In genomic region chr6:146788115-146788514, GRCh38 we compare ENCODE assay signal across 18 cellular contexts.
DNase-seq lines count a peak whose midpoint lies in the region; ATAC-seq, FAIRE-seq and TF ChIP-seq lines count a peak whose summit lies in the region.
"Had no signal": no experiment of that assay in that cellular context is flagged by ENCODE, and none has a peak within 500 bp of the region (broad histone marks: within the 10 kb centered on the region; RNA-seq: fewer than 3 reads in every experiment).

No MANE protein-coding gene starts in this region.

- H3K14ac ChIP-seq in H1 (ENCODE audit: insufficient read length), result no peak overlapping the region

- no peak overlapping the region for H2BK5ac ChIP-seq in H1 (ENCODE audit: low read depth, low read length)

- no peak for TF ChIP-seq RAD21 in H1 (IDR thresholded peaks at IDR 0.05 in 1 of 2, conservative IDR thresholded peaks at IDR 0.05 in 1 of 2; ENCODE audit: low read depth in 2 of 2, low read length in 2 of 2)

- H2BK12ac ChIP-seq in H1 (ENCODE audit: low read depth, low read length), result no peak overlapping the region

- POLR2A ChIA-PET in H1 (lab: Charles Lee; ENCODE audit: partially characterized antibody), result no interaction called here

- no peak overlapping the region for H4K5ac ChIP-seq in H1 (ENCODE audit: insufficient read length, low read depth, low read length)

- H3K4me3 ChIP-seq in H1 (ENCODE audit: extremely low read depth in 1 of 4, insufficient read depth in 2 of 4, low read depth in 3 of 4, low read length in 4 of 4), result no peak overlapping the region
- H3K4me3 ChIP-seq: BLaER1 treated with 17β-estradiol and CSF1 and Interleukin-3, amounts not matched to agents 10 nM and 100 nM had no signal

- CTCF ChIA-PET in H1 (lab: Charles Lee; ENCODE audit: partially characterized antibody), result interaction anchor here (1.2 kb wide), 1 partner anchor 18 kb away, joined by 3 read pairs; no protein-coding TSS in a partner anchor

- H3K4ac ChIP-seq in H1 (replicated peaks; ENCODE audit: insufficient read length, low read depth, low read length), result no peak overlapping the region

- TF ChIP-seq CTCF in H1 (IDR thresholded peaks at IDR 0.05; ENCODE audit: control extremely low read depth in 1 of 3, insufficient read depth in 1 of 3, low read depth in 1 of 3, low read length in 3 of 3) (no peak), nephron (IDR thresholded peaks at IDR 0.05; ENCODE audit: unreplicated experiment in 3 of 3) (no peak)

- H3K9ac ChIP-seq in H1 (replicated peaks in 1 of 4; ENCODE audit: extremely low read depth in 1 of 4, low read depth in 3 of 4, low read length in 3 of 4), result no peak overlapping the region
- H3K9ac ChIP-seq: BLaER1 treated with 17β-estradiol and CSF1 and Interleukin-3, amounts not matched to agents 10 nM and 100 nM had no signal

- no peak overlapping the region for H3K27ac Mint-ChIP-seq in activated T-cell treated with anti-CD3 and anti-CD28 coated beads, Interleukin-2, amount 50 U/mL, for 72 hours
- peak overlapping the region in 1 of 3 experiments; percentile 44 for H3K27ac Mint-ChIP-seq in nephron
- H3K27ac Mint-ChIP-seq: CD8-positive, alpha-beta memory T cell had no signal

- no peak for DNase-seq in activated T-cell treated with anti-CD3 and anti-CD28 coated beads, Interleukin-2, amount 50 U/mL, for 72 hours
- DNase-seq in activated T-cell treated with anti-CD3 and anti-CD28 coated beads, Interleukin-2, amount 50 U/mL, for 4 hours, result no peak
- no peak for DNase-seq in H1 (ENCODE audit: low read depth in 1 of 2, low spot score in 2 of 2)
- DNase-seq in cardiac septum (ENCODE audit: low spot score), result no peak
- DNase-seq in activated effector memory CD4-positive, alpha-beta T cell treated with Interleukin-2 at 50 U/mL for 16 hours, result no peak
- DNase-seq: 8988T; CD8-positive, alpha-beta memory T cell; NCI-H1417; NCI-H1930; NCI-H2171; NCI-H446; NK-92 treated with Interleukin-12 subunit alpha and Interleukin-12 subunit beta, amount 100 ng/mL, for 24 hours; RPMI8226; SIG-M5 had no signal

- no peaks in the 10 kb centered on the region for H3K36me3 ChIP-seq in H1 (ENCODE audit: control insufficient read depth in 2 of 4, insufficient read depth in 4 of 4, low read length in 3 of 4)
- H3K36me3 ChIP-seq: BLaER1 treated with 17β-estradiol and CSF1 and Interleukin-3, amounts not matched to agents 10 nM and 100 nM had no signal

- no peaks in the 10 kb centered on the region for H3K27me3 ChIP-seq in H1 (replicated peaks in 1 of 4; ENCODE audit: control insufficient read depth in 3 of 4, extremely low read depth in 1 of 4, insufficient read depth in 3 of 4, low read length in 3 of 4)
- H3K27me3 ChIP-seq: BLaER1 treated with 17β-estradiol and CSF1 and Interleukin-3, amounts not matched to agents 10 nM and 100 nM had no signal

- peaks cover 1 to 4% of the 10 kb centered on the region in 2 donors for H3K36me3 Mint-ChIP-seq in activated T-cell treated with anti-CD3 and anti-CD28 coated beads, Interleukin-2, amount 50 U/mL, for 72 hours (ENCODE audit: insufficient read depth in 2 of 2)
- no peaks in the 10 kb centered on the region for H3K36me3 Mint-ChIP-seq in activated T-cell treated with anti-CD3 and anti-CD28 coated beads, Interleukin-2, amount 50 U/mL, for 4 hours (ENCODE audit: insufficient read depth)
- peaks cover 4% of the 10 kb centered on the region for H3K36me3 Mint-ChIP-seq in nephron (ENCODE audit: low read depth)
- H3K36me3 Mint-ChIP-seq: CD8-positive, alpha-beta memory T cell had no signal

- no peak overlapping the region for H2BK20ac ChIP-seq in H1 (ENCODE audit: low read length)

- H3K27me3 Mint-ChIP-seq in activated T-cell treated with anti-CD3 and anti-CD28 coated beads, Interleukin-2, amount 50 U/mL, for 72 hours (ENCODE audit: low read depth), result peaks cover 11% of the 10 kb centered on the region
- peaks cover 4% of the 10 kb centered on the region for H3K27me3 Mint-ChIP-seq in activated T-cell treated with anti-CD3 and anti-CD28 coated beads, Interleukin-2, amount 50 U/mL, for 4 hours (ENCODE audit: low read depth)
- H3K27me3 Mint-ChIP-seq in nephron (ENCODE audit: low read depth), result peaks cover 3% of the 10 kb centered on the region

- peaks cover 33% of the 10 kb centered on the region for H3K4me1 Mint-ChIP-seq in activated T-cell treated with anti-CD3 and anti-CD28 coated beads, Interleukin-2, amount 50 U/mL, for 72 hours (ENCODE audit: low read depth)
- no peaks in the 10 kb centered on the region for H3K4me1 Mint-ChIP-seq in activated T-cell treated with anti-CD3 and anti-CD28 coated beads, Interleukin-2, amount 50 U/mL, for 4 hours (ENCODE audit: low read depth)
- H3K4me1 Mint-ChIP-seq in nephron, result peaks cover 4% of the 10 kb centered on the region
- H3K4me1 Mint-ChIP-seq: CD8-positive, alpha-beta memory T cell had no signal

- no peaks in the 10 kb centered on the region for H3K79me1 ChIP-seq in H1 (ENCODE audit: low read depth, low read length)

- H3K79me2 ChIP-seq in H1 (ENCODE audit: control insufficient read depth in 1 of 2, insufficient read depth in 2 of 2, low read length in 2 of 2), result no peaks in the 10 kb centered on the region

- TF ChIP-seq EP300 in H1 (IDR thresholded peaks at IDR 0.05; ENCODE audit: borderline replicate concordance in 1 of 2, low read depth in 2 of 2, low read length in 2 of 2), result no peak

- H3K4me2 ChIP-seq in H1 (ENCODE audit: insufficient read depth in 1 of 2, low read depth in 2 of 2, low read length in 2 of 2), result no peak overlapping the region
- H3K4me2 ChIP-seq: BLaER1 treated with 17β-estradiol and CSF1 and Interleukin-3, amounts not matched to agents 10 nM and 100 nM had no signal

- no peak overlapping the region for H3K23ac ChIP-seq in H1 (ENCODE audit: insufficient read length)

- H3K4me3 Mint-ChIP-seq in activated T-cell treated with anti-CD3 and anti-CD28 coated beads, Interleukin-2, amount 50 U/mL, for 72 hours, result no peak overlapping the region
- no peak overlapping the region for H3K4me3 Mint-ChIP-seq in activated T-cell treated with anti-CD3 and anti-CD28 coated beads, Interleukin-2, amount 50 U/mL, for 4 hours
- peak overlapping the region; percentile 19 to 57 (median 38) for H3K4me3 Mint-ChIP-seq in nephron
- H3K4me3 Mint-ChIP-seq: CD8-positive, alpha-beta memory T cell had no signal

- H3K56ac ChIP-seq in H1 (replicated peaks; ENCODE audit: insufficient read length, low read depth, low read length), result no peak overlapping the region

- TF ChIP-seq POLR2A in H1 (IDR thresholded peaks at IDR 0.05; ENCODE audit: control extremely low read depth in 1 of 2, low read depth in 2 of 2, low read length in 2 of 2), result no peak

- H2AK5ac ChIP-seq in H1 (ENCODE audit: low read depth, low read length), result no peak overlapping the region

- peak; percentile 43 to 61 for ATAC-seq in activated T-cell treated with anti-CD3 and anti-CD28 coated beads, Interleukin-2, amount 50 U/mL, for 72 hours (replicated peaks in 1 of 2)
- ATAC-seq in activated T-cell treated with anti-CD3 and anti-CD28 coated beads, Interleukin-2, amount 50 U/mL, for 4 hours, result no peak
- ATAC-seq in HG02870 (IDR thresholded peaks at IDR 0.05; ENCODE audit: unreplicated experiment), result no peak
- no peak for ATAC-seq in GM19395 (IDR thresholded peaks at IDR 0.05; ENCODE audit: unreplicated experiment)

- no peaks in the 10 kb centered on the region for H3K23me2 ChIP-seq in H1 (ENCODE audit: low read depth, low read length)

- peaks cover 0 to 4% of the 10 kb centered on the region in 2 donors for H3K9me3 Mint-ChIP-seq in activated T-cell treated with anti-CD3 and anti-CD28 coated beads, Interleukin-2, amount 50 U/mL, for 72 hours
- peaks cover 3% of the 10 kb centered on the region for H3K9me3 Mint-ChIP-seq in activated T-cell treated with anti-CD3 and anti-CD28 coated beads, Interleukin-2, amount 50 U/mL, for 4 hours
- H3K9me3 Mint-ChIP-seq in nephron, result peaks cover 7% of the 10 kb centered on the region

- H3K27ac ChIP-seq in H1 (ENCODE audit: low read depth, low read length), result no peak overlapping the region
- H3K27ac ChIP-seq: BLaER1 treated with 17β-estradiol and CSF1 and Interleukin-3, amounts not matched to agents 10 nM and 100 nM had no signal

- no peak for FAIRE-seq in H1 (lab: Jason Lieb, UNC)

- peak overlapping the region; percentile 81; the same call in 1 of the 2 replicates for H2AFZ ChIP-seq in H1 (ENCODE audit: low read length)

- no peaks in the 10 kb centered on the region for H3K4me1 ChIP-seq in H1 (replicated peaks in 1 of 4; ENCODE audit: control insufficient read depth in 3 of 4, insufficient read depth in 4 of 4, low read length in 3 of 4)
- H3K4me1 ChIP-seq: BLaER1 treated with 17β-estradiol and CSF1 and Interleukin-3, amounts not matched to agents 10 nM and 100 nM had no signal

- no peaks in the 10 kb centered on the region for H4K20me1 ChIP-seq in H1 (replicated peaks in 1 of 2; ENCODE audit: control insufficient read depth in 1 of 2, insufficient read depth in 2 of 2, low read length in 2 of 2)
- H4K20me1 ChIP-seq: BLaER1 treated with 17β-estradiol and CSF1 and Interleukin-3, amounts not matched to agents 10 nM and 100 nM had no signal

- H3K18ac ChIP-seq in H1 (ENCODE audit: extremely low read depth, low read length), result no peak overlapping the region

- H2BK120ac ChIP-seq in H1 (replicated peaks; ENCODE audit: low read depth, low read length), result no peak overlapping the region

- H4K91ac ChIP-seq in H1 (replicated peaks; ENCODE audit: insufficient read length, low read length), result no peak overlapping the region

- 90% methylated on average over 4 of the region's 4 CpGs; no CpG with 5 or more reads in 1 of the 2 experiments for WGBS in H1 (ENCODE audit: extremely low coverage in 1 of 2, insufficient coverage in 1 of 2, insufficient read length in 1 of 2, insufficient replicate concordance in 2 of 2, low coverage in 1 of 2, low lambda C conversion rate in 2 of 2, missing lambda C conversion rate in 1 of 2), 2 experiments

- H2BK15ac ChIP-seq in H1 (ENCODE audit: low read length), result no peak overlapping the region

- no peak overlapping the region for H4K8ac ChIP-seq in H1 (ENCODE audit: extremely low read depth, insufficient read depth, low read length)

- intact Hi-C loops in cardiac septum (cut with DNase I), result no loop called here

- H3K9me3 ChIP-seq in H1 (ENCODE audit: insufficient read depth in 2 of 2, low read depth in 1 of 2, low read length in 1 of 2), result peaks cover 11% of the 10 kb centered on the region in 2 experiments; a peak in 2 of 4 replicates

TF ChIP-seq in H1, 55 proteins besides CTCF, POLR2A, EP300 and RAD21 (continues in another document):
- no peak for TF ChIP-seq POU5F1 (IDR thresholded peaks at IDR 0.05; ENCODE audit: low read depth, low read length)
- no peak for TF ChIP-seq YY1 (IDR thresholded peaks at IDR 0.05; ENCODE audit: low read depth, low read length)
- TF ChIP-seq SRF (IDR thresholded peaks at IDR 0.05; ENCODE audit: low read depth, low read length), result no peak
- no peak for TF ChIP-seq KDM5A (IDR thresholded peaks at IDR 0.05; ENCODE audit: low read length)
- TF ChIP-seq MAX (IDR thresholded peaks at IDR 0.05), result no peak

Comparison
In these comparisons a context has a peak if more than half of its experiments do, and no peak if none do; other contexts are left out.
1. ATAC-seq: peak in activated T-cell treated with anti-CD3 and anti-CD28 coated beads, Interleukin-2, amount 50 U/mL, for 72 hours (2 of 2); none in activated T-cell treated with anti-CD3 and anti-CD28 coated beads, Interleukin-2, amount 50 U/mL, for 4 hours (0 of 2), HG02870 (single experiment) and GM19395 (single experiment).
2. H3K4me3 Mint-ChIP-seq: peak in nephron (3 of 3); none in activated T-cell treated with anti-CD3 and anti-CD28 coated beads, Interleukin-2, amount 50 U/mL, for 72 hours (0 of 2) and activated T-cell treated with anti-CD3 and anti-CD28 coated beads, Interleukin-2, amount 50 U/mL, for 4 hours (single experiment).